In the genomic region with DNA sequence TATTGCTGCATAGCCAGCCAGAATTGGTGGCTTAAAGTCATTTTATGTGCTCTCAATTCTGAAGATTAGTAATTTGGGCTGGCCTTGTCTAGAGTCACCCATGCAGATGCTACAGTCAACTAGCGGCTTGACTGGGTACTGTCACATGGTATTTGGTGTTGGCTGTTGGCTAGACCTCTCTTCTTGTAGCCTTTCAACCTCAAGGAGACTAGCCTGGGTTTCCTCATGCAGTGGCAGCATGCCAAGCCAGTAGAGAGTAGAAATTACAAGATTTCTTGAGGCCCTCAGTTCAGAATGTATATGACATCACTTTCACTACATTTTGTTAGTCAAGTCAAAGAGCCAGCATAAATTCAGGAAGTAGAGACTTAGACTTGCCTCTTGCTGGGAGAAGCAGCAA, we compare ENCODE assay signal across 1 cellular context.
TF ChIP-seq lines count a peak whose summit lies in the region.

No MANE protein-coding gene starts in this region.

TF ChIP-seq in SK-N-SH, 30 proteins besides CTCF, POLR2A, EP300 and RAD21 (continued from another document):
- TF ChIP-seq FOXM1 (IDR thresholded peaks at IDR 0.05; ENCODE audit: low read depth), result no peak
